Comparison of ENCODE assay signal across 1 cellular context in genomic region chr3:38164966-38165721, GRCh38.
TF ChIP-seq lines count a peak whose summit lies in the region.

Gene OXSR1 (plus strand): TSS chr3:38165537. CDS start chr3:38165877, 340 bp downstream.

TF ChIP-seq in HepG2, 621 proteins besides CTCF, POLR2A, EP300 and RAD21 (continued from another document and continues in another):
- 0 out of 2 replicates have a peak, but pooled peaks have one; percentile 39 for TF ChIP-seq MLXIP (CRISPR knock-in tag; IDR thresholded peaks at IDR 0.05; ENCODE audit: borderline replicate concordance)
- TF ChIP-seq SOX5 (CRISPR knock-in tag; IDR thresholded peaks at IDR 0.05; ENCODE audit: borderline replicate concordance), result peak; percentile 31; the same call in 1 of the 2 replicates
- TF ChIP-seq MED1 (CRISPR knock-in tag; IDR thresholded peaks at IDR 0.05), result peak; percentile 65
- TF ChIP-seq SMAD1 (CRISPR knock-in tag; IDR thresholded peaks at IDR 0.05; ENCODE audit: borderline replicate concordance, low read depth), result no peak; the same call in 1 of the 2 replicates
- TF ChIP-seq AKAP8 (CRISPR knock-in tag; IDR thresholded peaks at IDR 0.05), result no peak
- peak; percentile 33; the same call in 1 of the 2 replicates for TF ChIP-seq TBX3 (IDR thresholded peaks at IDR 0.05; ENCODE audit: borderline replicate concordance)
- 0 out of 2 replicates have a peak, but pooled peaks have one; percentile 23 for TF ChIP-seq ZBTB43 (CRISPR knock-in tag; conservative IDR thresholded peaks at IDR 0.05)
- peak; percentile 63 for TF ChIP-seq JUND (CRISPR knock-in tag; IDR thresholded peaks at IDR 0.05)
- TF ChIP-seq ZNF737 (CRISPR knock-in tag; IDR thresholded peaks at IDR 0.05; ENCODE audit: borderline replicate concordance), result no peak
- TF ChIP-seq CC2D1A (CRISPR knock-in tag; IDR thresholded peaks at IDR 0.05), result no peak
- no peak; the same call in 1 of the 2 replicates for TF ChIP-seq ZZZ3 (CRISPR knock-in tag; IDR thresholded peaks at IDR 0.05; ENCODE audit: borderline replicate concordance)
- no peak for TF ChIP-seq ARID3A (IDR thresholded peaks at IDR 0.05; ENCODE audit: low read depth, low read length)
- TF ChIP-seq ZNF552 (CRISPR knock-in tag; IDR thresholded peaks at IDR 0.05; ENCODE audit: borderline replicate concordance), result no peak
- TF ChIP-seq CBFB (CRISPR knock-in tag; IDR thresholded peaks at IDR 0.05), result peak; percentile 25; the same call in 1 of the 2 replicates
- TF ChIP-seq DNMT3B (CRISPR knock-in tag; conservative IDR thresholded peaks at IDR 0.05), result no peak
- peak; percentile 79 for TF ChIP-seq ZNF264 (CRISPR knock-in tag; IDR thresholded peaks at IDR 0.05)
- no peak for TF ChIP-seq ATAD3A (CRISPR knock-in tag; IDR thresholded peaks at IDR 0.05)
- TF ChIP-seq GZF1 (CRISPR knock-in tag; IDR thresholded peaks at IDR 0.05), result no peak
- no peak for TF ChIP-seq DMTF1 (CRISPR knock-in tag; IDR thresholded peaks at IDR 0.05)
- peak; percentile 63 for TF ChIP-seq RCOR2 (CRISPR knock-in tag; IDR thresholded peaks at IDR 0.05)
- peak; percentile 29; the same call in 1 of the 2 replicates for TF ChIP-seq ZFP82 (CRISPR knock-in tag; IDR thresholded peaks at IDR 0.05; ENCODE audit: borderline replicate concordance)
- TF ChIP-seq JDP2 (CRISPR knock-in tag; IDR thresholded peaks at IDR 0.05; ENCODE audit: borderline replicate concordance), result no peak
- no peak; the same call in 1 of the 2 replicates for TF ChIP-seq ZBTB7B (CRISPR knock-in tag; IDR thresholded peaks at IDR 0.05)
- TF ChIP-seq ZNF501 (CRISPR knock-in tag; IDR thresholded peaks at IDR 0.05), result peak; percentile 78; the same call in 1 of the 2 replicates
- 0 out of 2 replicates have a peak, but pooled peaks have one; percentile 60 for TF ChIP-seq ZNF747 (CRISPR knock-in tag; IDR thresholded peaks at IDR 0.05; ENCODE audit: borderline replicate concordance)
- TF ChIP-seq NR1H2 (CRISPR knock-in tag; IDR thresholded peaks at IDR 0.05; ENCODE audit: borderline replicate concordance, low read depth), result no peak
- peak; percentile 89; the same call in 1 of the 2 replicates for TF ChIP-seq BRD4 (CRISPR knock-in tag; IDR thresholded peaks at IDR 0.05)
- no peak for TF ChIP-seq ZBTB37 (CRISPR knock-in tag; IDR thresholded peaks at IDR 0.05)
- no peak for TF ChIP-seq AGO1 (IDR thresholded peaks at IDR 0.05; ENCODE audit: low read depth, low read length, poor library complexity, severe bottlenecking)
- peak; percentile 92 for TF ChIP-seq ZNF878 (CRISPR knock-in tag; IDR thresholded peaks at IDR 0.05)
- peak; percentile 82 for TF ChIP-seq TAF1 (CRISPR knock-in tag; IDR thresholded peaks at IDR 0.05)
- TF ChIP-seq ELF1 (CRISPR knock-in tag; IDR thresholded peaks at IDR 0.05), result peak; percentile 49
- peak; percentile 99 for TF ChIP-seq ZHX2 (IDR thresholded peaks at IDR 0.05; ENCODE audit: low read depth)
- TF ChIP-seq ZHX2 (CRISPR knock-in tag; IDR thresholded peaks at IDR 0.05; ENCODE audit: borderline replicate concordance), result no peak
- no peak; the same call in 1 of the 2 replicates for TF ChIP-seq PLSCR1 (CRISPR knock-in tag; IDR thresholded peaks at IDR 0.05; ENCODE audit: borderline replicate concordance)
- peak; percentile 72; the same call in 1 of the 2 replicates for TF ChIP-seq MXD4 (CRISPR knock-in tag; IDR thresholded peaks at IDR 0.05)
- TF ChIP-seq ZNF530 (CRISPR knock-in tag; IDR thresholded peaks at IDR 0.05; ENCODE audit: low read depth), result no peak
- TF ChIP-seq THAP9 (CRISPR knock-in tag; IDR thresholded peaks at IDR 0.05; ENCODE audit: borderline replicate concordance), result peak; percentile 95
- peak; percentile 84; the same call in 1 of the 2 replicates for TF ChIP-seq ZNF766 (CRISPR knock-in tag; IDR thresholded peaks at IDR 0.05; ENCODE audit: borderline replicate concordance)
